ENCODE assay signal across 8 cellular contexts in genomic region chr7:100247152-100247757, GRCh38. TPM values are rescaled to one million over a fixed set of nuclear protein-coding genes. Genes with fewer than 3 reads are reported as not detected.
DNase-seq lines count a peak whose midpoint lies in the region; ATAC-seq and TF ChIP-seq lines count a peak whose summit lies in the region.

No MANE protein-coding gene starts in this region.

- H3K27me3 ChIP-seq in KMS-11 (ENCODE audit: insufficient read depth, low read depth): no peaks in the 10 kb centered on the region

- H3K36me3 ChIP-seq in KMS-11 (ENCODE audit: insufficient read depth): no peaks in the 10 kb centered on the region

- H3K9ac ChIP-seq in KMS-11: peak overlapping the region; percentile 44; the same call in 1 of the 2 replicates

- H3K27ac ChIP-seq in KMS-11: peak overlapping the region; percentile 81

- H3K4me3 Mint-ChIP-seq in natural killer cell: no peak overlapping the region

- no peak overlapping the region for H3K27ac Mint-ChIP-seq in natural killer cell

- intact Hi-C loops in natural killer cell (cut with micrococcal nuclease): no loop called here

- H2AFZ ChIP-seq in KMS-11 (ENCODE audit: low read depth): peak overlapping the region; percentile 7; the same call in 1 of the 2 replicates

- H3K27me3 Mint-ChIP-seq in natural killer cell (ENCODE audit: low read depth in 2 of 2): no peaks in the 10 kb centered on the region

- H3K4me2 ChIP-seq in KMS-11: peak overlapping the region; percentile 87

- no peaks in the 10 kb centered on the region for H3K9me3 Mint-ChIP-seq in natural killer cell

- DNase-seq in AG09309 (ENCODE audit: low read depth): peak; percentile 7
- peak; percentile 70 to 82 for DNase-seq in SHP77 (lab: John Stamatoyannopoulos, UW)
- peak; percentile 80 for DNase-seq in iPS DF 19.7 (ENCODE audit: low read depth, low spot score)
- DNase-seq in stimulated activated CD4-positive, alpha-beta T cell treated with anti-CD3 and anti-CD28 coated beads, Interleukin-4, amount 100 ng/mL, for 24 hours: no peak
- DNase-seq in natural killer cell: no peak
- no peak for DNase-seq in stimulated activated naive CD4-positive, alpha-beta T cell treated with Interleukin-2 at 50 U/mL for 16 hours (lab: John Stamatoyannopoulos, UW)

- peaks cover 17% of the 10 kb centered on the region for H3K79me2 ChIP-seq in KMS-11 (ENCODE audit: insufficient read depth, low read depth)

- no peak overlapping the region for H3K4me3 ChIP-seq in AG09309 (ENCODE audit: control insufficient read depth, low read depth, low read length)
- no peak overlapping the region for H3K4me3 ChIP-seq in KMS-11 (IDR thresholded peaks at IDR 0.05; ENCODE audit: insufficient read depth, low read depth, low read length)

- H4K20me1 ChIP-seq in KMS-11 (ENCODE audit: insufficient read depth): no peaks in the 10 kb centered on the region

- no peaks in the 10 kb centered on the region for H3K36me3 Mint-ChIP-seq in natural killer cell

- H3K4me1 Mint-ChIP-seq in natural killer cell: peaks cover 18 to 23% of the 10 kb centered on the region in 2 donors

- peaks cover 68% of the 10 kb centered on the region for H3K4me1 ChIP-seq in KMS-11 (ENCODE audit: low read depth, poor library complexity, severe bottlenecking)

- ATAC-seq in natural killer cell (no peak), GM19452 (IDR thresholded peaks at IDR 0.05; ENCODE audit: unreplicated experiment) (no peak)

- TF ChIP-seq CTCF in AG09309 (IDR thresholded peaks at IDR 0.05; ENCODE audit: control insufficient read depth, insufficient read depth, low read depth, low read length, missing control alignments): no peak
- no peak; the same call in 1 of the 2 replicates for TF ChIP-seq CTCF in KMS-11 (conservative IDR thresholded peaks at IDR 0.05; ENCODE audit: low read depth, low read length)
- TF ChIP-seq CTCF in natural killer cell (IDR thresholded peaks at IDR 0.05): no peak

RNA-seq across cellular contexts. Expression of gene PVRIG, which starts 27.5 kb away (rescaled TPM):
- 10 to 100 TPM; 45.6 to 84.1 (median 52.9) TPM for total RNA-seq in natural killer cell

Comparison
In these comparisons a context has a peak if more than half of its experiments do, and no peak if none do; other contexts are left out.
1. DNase-seq: peak in AG09309 (single experiment), SHP77 (2 of 2) and iPS DF 19.7 (single experiment); none in stimulated activated CD4-positive, alpha-beta T cell treated with anti-CD3 and anti-CD28 coated beads, Interleukin-4, amount 100 ng/mL, for 24 hours (single experiment), natural killer cell (single experiment) and stimulated activated naive CD4-positive, alpha-beta T cell treated with Interleukin-2 at 50 U/mL for 16 hours (single experiment).